Comparison of ENCODE assay signal across 15 cellular contexts in genomic region chr3:83946554-83946953, GRCh38.
DNase-seq lines count a peak whose midpoint lies in the region; ATAC-seq and TF ChIP-seq lines count a peak whose summit lies in the region.
"Had no signal": no experiment of that assay in that cellular context is flagged by ENCODE, and none has a peak within 500 bp of the region (broad histone marks: within the 10 kb centered on the region; RNA-seq: fewer than 3 reads in every experiment).

No MANE protein-coding gene starts in this region.

- no peaks in the 10 kb centered on the region for H3K36me3 Mint-ChIP-seq in osteocyte (ENCODE audit: unreplicated experiment)

- no peak for TF ChIP-seq EP300 in SK-N-SH (IDR thresholded peaks at IDR 0.05; ENCODE audit: borderline replicate concordance in 1 of 2, low read depth in 1 of 2, low read length in 1 of 2)

- TF ChIP-seq RAD21 in SK-N-SH (IDR thresholded peaks at IDR 0.05; ENCODE audit: low read length), result no peak

- H3K27me3 ChIP-seq in SK-N-SH (ENCODE audit: insufficient read depth) (peaks cover 5% of the 10 kb centered on the region; the same call in 1 of the 2 replicates), brain microvascular endothelial cell (replicated peaks) (no peaks in the 10 kb centered on the region)
- H3K27me3 ChIP-seq: heart left ventricle, upper lobe of left lung had no signal

- H3K27ac Mint-ChIP-seq in osteocyte (ENCODE audit: unreplicated experiment), result no peak overlapping the region
- H3K27ac Mint-ChIP-seq: activated T-helper 17 cell treated with anti-CD3 and anti-CD28 coated beads, Interleukin-2, amount 50 U/mL, for 72 hours had no signal

- no peak overlapping the region for H3K9ac ChIP-seq in SK-N-SH

- TF ChIP-seq CTCF in SK-N-SH (IDR thresholded peaks at IDR 0.05), result 0 out of 2 replicates have a peak, but pooled peaks have one; percentile 14
- peak; percentile 49 for TF ChIP-seq CTCF in brain microvascular endothelial cell (IDR thresholded peaks at IDR 0.05; ENCODE audit: low read depth, low read length, missing control alignments)
- peak; percentile 41 for TF ChIP-seq CTCF in osteocyte (IDR thresholded peaks at IDR 0.05)

- in situ Hi-C loops in brain microvascular endothelial cell (cut with HindIII; ENCODE audit: low pct_ligation_motif_present, low sequenced_read_pairs), result no loop called here

- H3F3A ChIP-seq in SK-N-SH (replicated peaks; ENCODE audit: insufficient read depth), result no peaks in the 10 kb centered on the region

- H3K9me2 ChIP-seq in SK-N-SH, result no peaks in the 10 kb centered on the region

- no peak overlapping the region for H3K4me2 ChIP-seq in SK-N-SH

- H3K4me1 Mint-ChIP-seq in osteocyte (ENCODE audit: unreplicated experiment), result peaks cover 11% of the 10 kb centered on the region
- H3K4me1 Mint-ChIP-seq: activated T-helper 17 cell treated with anti-CD3 and anti-CD28 coated beads, Interleukin-2, amount 50 U/mL, for 72 hours had no signal

- no peaks in the 10 kb centered on the region for H3K79me2 ChIP-seq in SK-N-SH (ENCODE audit: insufficient read depth)

- H3K9me3 Mint-ChIP-seq in osteocyte (ENCODE audit: unreplicated experiment), result no peaks in the 10 kb centered on the region
- H3K9me3 Mint-ChIP-seq: activated T-helper 17 cell treated with anti-CD3 and anti-CD28 coated beads, Interleukin-2, amount 50 U/mL, for 72 hours had no signal

- no peak overlapping the region for H3K4me3 Mint-ChIP-seq in osteocyte (ENCODE audit: unreplicated experiment)
- H3K4me3 Mint-ChIP-seq: activated T-helper 17 cell treated with anti-CD3 and anti-CD28 coated beads, Interleukin-2, amount 50 U/mL, for 72 hours had no signal

- 0% methylated on average over 4 of the region's 4 CpGs for WGBS in SK-N-SH (ENCODE audit: low lambda C conversion rate)

- no peak for DNase-seq in SK-N-SH
- peak; percentile 64 to 76 for DNase-seq in NOMO-1 (lab: John Stamatoyannopoulos, UW; ENCODE audit: unreplicated experiment in 2 of 2)
- DNase-seq in brain microvascular endothelial cell, result no peak
- no peak for DNase-seq in osteocyte (ENCODE audit: extremely low spot score, unreplicated experiment)
- DNase-seq in GM19240 (ENCODE audit: insufficient read length, low spot score), result no peak
- DNase-seq: activated CD4-positive, alpha-beta T cell treated with anti-CD3 and anti-CD28 coated beads, Interleukin-2, amount 50 U/mL, for 4 hours; DMS79 treated with DMSO at 0.1 percent for 48 hours; heart left ventricle; NCI-H526 treated with DMSO at 0.1 percent for 48 hours; nucleus accumbens; upper lobe of left lung had no signal

- H3K27ac ChIP-seq in SK-N-SH (ENCODE audit: low read depth in 2 of 2, low read length in 1 of 2) (no peak overlapping the region), brain microvascular endothelial cell (no peak overlapping the region)
- H3K27ac ChIP-seq: heart left ventricle, upper lobe of left lung had no signal

- POLR2A ChIA-PET in SK-N-SH (lab: Yijun Ruan, JAX), result no interaction called here

- H4K20me1 ChIP-seq in SK-N-SH (ENCODE audit: insufficient read depth), result no peaks in the 10 kb centered on the region

- no peaks in the 10 kb centered on the region for H3K27me3 Mint-ChIP-seq in osteocyte (ENCODE audit: unreplicated experiment)
- H3K27me3 Mint-ChIP-seq: activated T-helper 17 cell treated with anti-CD3 and anti-CD28 coated beads, Interleukin-2, amount 50 U/mL, for 72 hours had no signal

- ATAC-seq in SK-N-SH treated with all-trans-retinoic acid at 6 μM for 48 hours (no peak; the same call in 2 of the 3 replicates), HG02852 (IDR thresholded peaks at IDR 0.05; ENCODE audit: unreplicated experiment) (no peak), HG03571 (IDR thresholded peaks at IDR 0.05; ENCODE audit: unreplicated experiment) (no peak)
- ATAC-seq: activated T-helper 17 cell treated with anti-CD3 and anti-CD28 coated beads, Interleukin-2, amount 50 U/mL, for 72 hours had no signal

- H3K9me3 ChIP-seq in SK-N-SH, result no peaks in the 10 kb centered on the region
- H3K9me3 ChIP-seq: upper lobe of left lung had no signal

- H3K4me3 ChIP-seq in SK-N-SH (ENCODE audit: low read depth in 2 of 2, low read length in 1 of 2) (no peak overlapping the region), brain microvascular endothelial cell (ENCODE audit: low read depth, low read length) (no peak overlapping the region)
- H3K4me3 ChIP-seq: heart left ventricle, upper lobe of left lung had no signal

- CTCF ChIA-PET in SK-N-SH (lab: Yijun Ruan, JAX), result no interaction called here

- H3K4me1 ChIP-seq in SK-N-SH (ENCODE audit: control insufficient read depth in 1 of 2, insufficient read depth in 2 of 2, low read depth in 1 of 2, low read length in 1 of 2), result peaks cover 0 to 3% of the 10 kb centered on the region in 2 experiments; a peak in 1 of 4 replicates
- H3K4me1 ChIP-seq: upper lobe of left lung had no signal

- no peaks in the 10 kb centered on the region for H3K36me3 ChIP-seq in SK-N-SH (replicated peaks in 1 of 2; ENCODE audit: control insufficient read depth in 1 of 2, insufficient read depth in 2 of 2, low read length in 1 of 2)
- no peaks in the 10 kb centered on the region for H3K36me3 ChIP-seq in brain microvascular endothelial cell (replicated peaks)
- H3K36me3 ChIP-seq: heart left ventricle, upper lobe of left lung had no signal

- H2AFZ ChIP-seq in SK-N-SH (ENCODE audit: low read depth), result no peak overlapping the region

TF ChIP-seq in SK-N-SH, 30 proteins besides CTCF, POLR2A, EP300 and RAD21:
- TF ChIP-seq ZBTB33 (IDR thresholded peaks at IDR 0.05; ENCODE audit: borderline replicate concordance, low read depth), result no peak

TF ChIP-seq in SK-N-SH treated with all-trans-retinoic acid at 6 μM for 48 hours, 23 proteins besides CTCF, POLR2A, EP300 and RAD21 (continues in another document):
- TF ChIP-seq BACH2 (CRISPR knock-in tag; IDR thresholded peaks at IDR 0.05; ENCODE audit: borderline replicate concordance) (no peak), ZNF565 (CRISPR knock-in tag; conservative IDR thresholded peaks at IDR 0.05; ENCODE audit: low read depth) (no peak), ZNF8 (CRISPR knock-in tag; IDR thresholded peaks at IDR 0.05) (no peak), ZFP30 (CRISPR knock-in tag; IDR thresholded peaks at IDR 0.05) (no peak), CSRNP3 (CRISPR knock-in tag; IDR thresholded peaks at IDR 0.05) (no peak), ESRRG (CRISPR knock-in tag; IDR thresholded peaks at IDR 0.05) (no peak), TSHZ2 (CRISPR knock-in tag; IDR thresholded peaks at IDR 0.05) (no peak), TOX (CRISPR knock-in tag; IDR thresholded peaks at IDR 0.05; ENCODE audit: borderline replicate concordance) (no peak), ZFP3 (CRISPR knock-in tag; IDR thresholded peaks at IDR 0.05) (no peak), SNAI2 (CRISPR knock-in tag; IDR thresholded peaks at IDR 0.05) (no peak), PPARA (CRISPR knock-in tag; IDR thresholded peaks at IDR 0.05; ENCODE audit: borderline replicate concordance) (no peak), GLIS3 (CRISPR knock-in tag; IDR thresholded peaks at IDR 0.05) (no peak), TCF4 (CRISPR knock-in tag; IDR thresholded peaks at IDR 0.05; ENCODE audit: borderline replicate concordance) (no peak), ZNF70 (CRISPR knock-in tag; IDR thresholded peaks at IDR 0.05) (no peak)

Comparison
In these comparisons a context has a peak if more than half of its experiments do, and no peak if none do; other contexts are left out.
1. DNase-seq: peak in NOMO-1 (2 of 2); none in SK-N-SH (single experiment), brain microvascular endothelial cell (single experiment), osteocyte (single experiment) and GM19240 (single experiment).
2. Peak in every context shown above with its lines, with median percentiles within 50 percentile points of each other: CTCF ChIP-seq.